9 cellular contexts compared by ENCODE assay signal in the genomic region with DNA sequence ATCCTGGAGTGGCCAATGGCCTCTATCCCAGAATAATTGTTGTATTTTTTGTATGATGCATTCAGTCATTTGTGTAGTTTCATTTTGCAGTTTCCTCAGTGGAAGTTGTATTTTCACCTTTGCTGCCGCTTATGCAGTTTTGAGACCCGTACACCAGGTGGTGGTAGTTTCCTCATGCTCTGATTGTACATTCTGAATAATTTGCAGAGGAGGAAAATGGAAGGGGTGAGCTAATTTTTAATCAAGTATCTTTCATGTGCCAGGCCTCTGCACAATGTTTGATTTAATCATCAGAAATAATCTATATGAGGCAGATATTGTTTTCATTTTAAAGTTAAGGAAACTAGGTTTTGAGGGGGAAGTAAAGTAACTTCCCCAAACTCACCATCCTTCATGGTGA. TPM values are rescaled to one million over a fixed set of nuclear protein-coding genes. Genes with fewer than 3 reads are reported as not detected.
DNase-seq lines count a peak whose midpoint lies in the region; ATAC-seq and TF ChIP-seq lines count a peak whose summit lies in the region.
"Had no signal": no experiment of that assay in that cellular context is flagged by ENCODE, and none has a peak within 500 bp of the region (broad histone marks: within the 10 kb centered on the region; RNA-seq: fewer than 3 reads in every experiment).

No MANE protein-coding gene starts in this region.

- H3K4me1 ChIP-seq in A673 (ENCODE audit: insufficient read depth, low read length, poor library complexity, severe bottlenecking) = no peaks in the 10 kb centered on the region

- peak; percentile 79 for ATAC-seq in GM18867 (IDR thresholded peaks at IDR 0.05; ENCODE audit: unreplicated experiment)
- ATAC-seq in HG03354 (IDR thresholded peaks at IDR 0.05; ENCODE audit: poor library complexity, severe bottlenecking, unreplicated experiment) = no peak

- no peak overlapping the region for H3K27ac ChIP-seq in A673 (ENCODE audit: low read depth, low read length, poor library complexity, severe bottlenecking)

- no peaks in the 10 kb centered on the region for H3K27me3 ChIP-seq in A673 (replicated peaks; ENCODE audit: insufficient read depth, low read depth, low read length, poor library complexity)

- DNase-seq in A673 (ENCODE audit: low spot score) (no peak), OCI-M1 (lab: John Stamatoyannopoulos, UW) (peak; percentile 64), fibroblast of villous mesenchyme (ENCODE audit: low read depth) (peak; percentile 48), globus pallidus (ENCODE audit: low spot score) (no peak), dedifferentiated amniotic fluid mesenchymal stem cell (ENCODE audit: extremely low spot score) (no peak), NCI-H187 treated with DMSO at 0.1 percent for 48 hours (lab: John Stamatoyannopoulos, UW) (no peak)

- intact Hi-C loops in A673 (cut with micrococcal nuclease; ENCODE audit: unreplicated experiment) = no loop called here

- POLR2A ChIA-PET in A673 (lab: Charles Lee; ENCODE audit: low non-redundant PET) = no interaction called here

- BruUV-seq in A673 (replicated peaks; lab: Mats Ljungman, UMichigan) = no TSS peak

- CTCF ChIA-PET in A673 (lab: Charles Lee) = interaction anchor here (1.3 kb wide), 1 partner anchor 295 kb away, joined by 6 read pairs; no protein-coding TSS in a partner anchor

- H3K4me3 ChIP-seq in A673 (ENCODE audit: low read depth, low read length, poor library complexity, severe bottlenecking) = no peak overlapping the region
- no peak overlapping the region for H3K4me3 ChIP-seq in fibroblast of villous mesenchyme (ENCODE audit: low read depth, low read length)
- H3K4me3 ChIP-seq: lung had no signal

- H3K36me3 ChIP-seq in A673 (ENCODE audit: insufficient read depth, low read length, poor library complexity, severe bottlenecking) = no peaks in the 10 kb centered on the region

- TF ChIP-seq CTCF in A673 (conservative IDR thresholded peaks at IDR 0.05; ENCODE audit: low read depth, low read length) = peak; percentile 39; the same call in 1 of the 2 replicates
- TF ChIP-seq CTCF in fibroblast of villous mesenchyme (IDR thresholded peaks at IDR 0.05; ENCODE audit: insufficient read depth, low read depth, low read length) = peak; percentile 70

- no peaks in the 10 kb centered on the region for H3K9me3 ChIP-seq in A673 (ENCODE audit: low read depth, low read length, poor library complexity, severe bottlenecking)

RNA-seq across cellular contexts. Expression of a gene that starts 29.5 kb away (rescaled TPM):
- total RNA-seq in A673 (2021) = not detected in 2 replicates
- 8.7 and 19.9 TPM in 2 replicates for total RNA-seq in fibroblast of villous mesenchyme

Comparison
In these comparisons a context has a peak if more than half of its experiments do, and no peak if none do; other contexts are left out.
1. DNase-seq: peak in OCI-M1 (single experiment) and fibroblast of villous mesenchyme (single experiment); none in A673 (single experiment), globus pallidus (single experiment), dedifferentiated amniotic fluid mesenchymal stem cell (single experiment) and NCI-H187 treated with DMSO at 0.1 percent for 48 hours (single experiment).